ENCODE assay signal across 8 cellular contexts in genomic region chr17:7045492-7046126, GRCh38. TPM values are rescaled to one million over a fixed set of nuclear protein-coding genes. Genes with fewer than 3 reads are reported as not detected.
DNase-seq lines count a peak whose midpoint lies in the region; ATAC-seq and TF ChIP-seq lines count a peak whose summit lies in the region.

No MANE protein-coding gene starts in this region.

- no peak for ATAC-seq in GM21717 (IDR thresholded peaks at IDR 0.05; ENCODE audit: unreplicated experiment)

- peaks cover 2% of the 10 kb centered on the region for H3K27me3 Mint-ChIP-seq in activated CD4-positive, alpha-beta memory T cell treated with anti-CD3 and anti-CD28 coated beads for 36 hours
- peaks cover 66% of the 10 kb centered on the region for H3K27me3 Mint-ChIP-seq in nephron (ENCODE audit: low read depth)

- TF ChIP-seq CTCF in AG09309 (IDR thresholded peaks at IDR 0.05; ENCODE audit: control insufficient read depth, insufficient read depth, low read depth, low read length, missing control alignments) = peak; percentile 63
- TF ChIP-seq CTCF in GM12875 (IDR thresholded peaks at IDR 0.05; ENCODE audit: borderline replicate concordance, insufficient read depth, low read depth, low read length) = peak; percentile 43
- TF ChIP-seq CTCF in esophagus muscularis mucosa (IDR thresholded peaks at IDR 0.05) = peak; percentile 76 to 80 (median 77)
- peak; percentile 89 to 95 (median 91) for TF ChIP-seq CTCF in nephron (IDR thresholded peaks at IDR 0.05; ENCODE audit: unreplicated experiment in 3 of 3)

- CTCF ChIA-PET in activated CD4-positive, alpha-beta memory T cell treated with anti-CD3 and anti-CD28 coated beads for 36 hours (lab: Charles Lee) = interaction anchor here (0.6 to 20.9 kb wide), 35 partner anchors 8 to 948 kb away, joined by 3 to 509 read pairs (median 6); partner anchors contain the start of genes CLEC10A, DLG4, GABARAP and RNASEK

- DNase-seq in AG09309 (ENCODE audit: low read depth) (no peak), NCI-H345 (lab: John Stamatoyannopoulos, UW) (peak; percentile 49), esophagus muscularis mucosa (ENCODE audit: extremely low spot score) (no peak)
- no peak for DNase-seq in activated CD4-positive, alpha-beta memory T cell treated with anti-CD3 and anti-CD28 coated beads for 36 hours
- no peak for DNase-seq in NK-92 treated with Interleukin-12 subunit alpha and Interleukin-12 subunit beta, amount 100 ng/mL, for 24 hours (lab: John Stamatoyannopoulos, UW)

- H3K36me3 ChIP-seq in esophagus muscularis mucosa = no peaks in the 10 kb centered on the region

- peak overlapping the region in 2 of 4 donors; percentile 66 for H3K27ac ChIP-seq in esophagus muscularis mucosa (replicated peaks in 1 of 4)

- no peak for TF ChIP-seq POLR2A in esophagus muscularis mucosa (IDR thresholded peaks at IDR 0.05; ENCODE audit: low read depth)

- H3K9me3 ChIP-seq in esophagus muscularis mucosa = no peaks in the 10 kb centered on the region

- H3K4me3 ChIP-seq in AG09309 (ENCODE audit: control insufficient read depth, low read depth, low read length) (no peak overlapping the region), GM12875 (ENCODE audit: low read depth, low read length) (no peak overlapping the region), esophagus muscularis mucosa (peak overlapping the region; percentile 31 to 41 (median 35))

- POLR2A ChIA-PET in activated CD4-positive, alpha-beta memory T cell treated with anti-CD3 and anti-CD28 coated beads for 36 hours (lab: Charles Lee) = interaction anchor here (0.6 to 3.5 kb wide), 9 partner anchors 10 to 538 kb away, joined by 3 to 26 read pairs (median 4); partner anchors contain the start of genes DLG4, MPDU1 and SLC16A13

- peaks cover 45% of the 10 kb centered on the region for H3K4me1 Mint-ChIP-seq in activated CD4-positive, alpha-beta memory T cell treated with anti-CD3 and anti-CD28 coated beads for 36 hours (ENCODE audit: low read depth)
- H3K4me1 Mint-ChIP-seq in nephron = peaks cover 35% of the 10 kb centered on the region

- no peaks in the 10 kb centered on the region for H3K36me3 Mint-ChIP-seq in activated CD4-positive, alpha-beta memory T cell treated with anti-CD3 and anti-CD28 coated beads for 36 hours
- no peaks in the 10 kb centered on the region for H3K36me3 Mint-ChIP-seq in nephron (ENCODE audit: low read depth)

- peaks cover 0 to 41% (median 30%) of the 10 kb centered on the region in 4 donors for H3K27me3 ChIP-seq in esophagus muscularis mucosa

- 32% methylated on average over 5 of the region's 5 CpGs for WGBS in esophagus muscularis mucosa

- H3K9me3 Mint-ChIP-seq in activated CD4-positive, alpha-beta memory T cell treated with anti-CD3 and anti-CD28 coated beads for 36 hours = no peaks in the 10 kb centered on the region
- no peaks in the 10 kb centered on the region for H3K9me3 Mint-ChIP-seq in nephron

- H3K4me1 ChIP-seq in esophagus muscularis mucosa = peaks cover 36 to 43% (median 42%) of the 10 kb centered on the region in 4 donors

- TF ChIP-seq EP300 in esophagus muscularis mucosa (IDR thresholded peaks at IDR 0.05) = no peak

- intact Hi-C loops in activated CD4-positive, alpha-beta memory T cell treated with anti-CD3 and anti-CD28 coated beads for 36 hours (cut with micrococcal nuclease) = loop anchor here (1.0 to 2.0 kb wide), 5 partner anchors 77 to 641 kb away; partner anchors contain the start of gene TP53
- intact Hi-C loops in esophagus muscularis mucosa (cut with DNase I) = no loop called here

- H3K4me3 Mint-ChIP-seq in activated CD4-positive, alpha-beta memory T cell treated with anti-CD3 and anti-CD28 coated beads for 36 hours = peak overlapping the region; percentile 70
- H3K4me3 Mint-ChIP-seq in nephron = peak overlapping the region; percentile 59 to 77 (median 75)

- peak overlapping the region; percentile 87 for H3K27ac Mint-ChIP-seq in activated CD4-positive, alpha-beta memory T cell treated with anti-CD3 and anti-CD28 coated beads for 36 hours
- peak overlapping the region; percentile 0 to 67 (median 19) for H3K27ac Mint-ChIP-seq in nephron

RNA-seq across cellular contexts. Expression of gene SLC16A11, which starts 1.7 kb away (rescaled TPM):
- total RNA-seq in activated CD4-positive, alpha-beta memory T cell treated with anti-CD3 and anti-CD28 coated beads for 36 hours = 1 to 10 TPM; 1.4 to 1.5 TPM
- under 1 TPM in 3 of 4 donors, not detected in 1; 0.17 to 0.99 (median 0.26) TPM for total RNA-seq in esophagus muscularis mucosa

RNA-seq across cellular contexts. Expression of gene SLC16A13, which starts 9.8 kb away (rescaled TPM):
- 10 to 100 TPM; 10.4 to 10.7 TPM for total RNA-seq in activated CD4-positive, alpha-beta memory T cell treated with anti-CD3 and anti-CD28 coated beads for 36 hours
- total RNA-seq in esophagus muscularis mucosa = 1 to 10 TPM in 1 of 4 donors, under 1 TPM in 3; 0.19 to 1.2 (median 0.65) TPM

RNA-seq across cellular contexts. Expression of gene BCL6B, which starts 22.8 kb away (rescaled TPM):
- total RNA-seq in activated CD4-positive, alpha-beta memory T cell treated with anti-CD3 and anti-CD28 coated beads for 36 hours = 1 to 10 TPM in 1 of 2 experiments, under 1 TPM in 1; 0.53 to 1.3 TPM
- 1 to 10 TPM in 3 of 4 donors, under 1 TPM in 1; 0.83 to 5.0 (median 3.2) TPM for total RNA-seq in esophagus muscularis mucosa

RNA-seq across cellular contexts. Expression of gene RNASEK, which starts 33.2 kb away (rescaled TPM):
- total RNA-seq in activated CD4-positive, alpha-beta memory T cell treated with anti-CD3 and anti-CD28 coated beads for 36 hours = 100 to 1,000 TPM; 175 to 180 TPM
- 100 to 1,000 TPM in 3 of 4 donors, 10 to 100 TPM in 1; 84.7 to 204 (median 172) TPM for total RNA-seq in esophagus muscularis mucosa

RNA-seq across cellular contexts. Expression of gene CLEC10A, which starts 34.4 kb away (rescaled TPM):
- not detected for total RNA-seq in activated CD4-positive, alpha-beta memory T cell treated with anti-CD3 and anti-CD28 coated beads for 36 hours
- 10 to 100 TPM in 3 of 4 donors, 1 to 10 TPM in 1; 3.0 to 14.0 (median 13.1) TPM for total RNA-seq in esophagus muscularis mucosa

Comparison
In these comparisons a context has a peak if more than half of its experiments do, and no peak if none do; other contexts are left out.
1. H3K4me3 ChIP-seq: peak in esophagus muscularis mucosa (4 of 4); none in AG09309 (single experiment) and GM12875 (single experiment).
2. RNA of gene SLC16A13, which starts 9.8 kb away (total RNA-seq): 10.4 to 10.7 TPM in activated CD4-positive, alpha-beta memory T cell treated with anti-CD3 and anti-CD28 coated beads for 36 hours; 0.19 to 1.2 TPM in esophagus muscularis mucosa; every median in the first group is over 4 times any median in the second.
3. Peak in every context shown above with its lines, with median percentiles within 50 percentile points of each other: CTCF ChIP-seq.